13 cellular contexts compared by ENCODE assay signal in the genomic region with DNA sequence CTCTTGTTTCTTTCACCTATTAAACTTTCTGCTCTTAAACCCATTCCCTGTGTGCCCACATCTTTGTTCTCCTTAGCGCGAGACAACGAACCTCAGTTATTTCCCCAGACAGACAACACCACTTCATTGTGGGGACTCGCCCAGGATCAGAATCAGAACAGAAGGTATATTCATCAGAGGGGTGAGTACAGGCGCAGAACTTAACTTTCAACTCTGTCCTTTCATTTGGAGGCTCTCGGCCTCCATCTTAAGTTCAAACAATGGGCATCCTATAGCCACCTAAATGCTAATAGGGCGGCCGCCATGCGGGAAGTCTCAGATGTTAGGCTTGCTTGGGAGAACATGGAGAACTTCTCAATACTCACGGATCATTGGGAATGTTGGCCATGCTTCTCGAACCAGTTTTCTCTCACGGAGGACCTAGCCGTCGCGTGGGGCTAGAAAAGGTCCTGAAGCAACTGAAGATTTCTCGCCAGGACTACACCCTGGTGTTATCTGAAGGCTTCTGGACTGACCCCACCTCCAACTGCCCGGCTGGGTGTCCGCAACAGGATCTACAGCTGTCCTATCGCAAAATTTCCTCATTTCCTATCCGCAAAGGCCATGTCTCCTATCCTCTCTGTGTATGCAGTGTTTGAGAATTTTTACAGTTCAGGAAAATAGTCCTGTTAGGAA. TPM values are rescaled to one million over a fixed set of nuclear protein-coding genes. Genes with fewer than 3 reads are reported as not detected.
DNase-seq lines count a peak whose midpoint lies in the region; ATAC-seq and TF ChIP-seq lines count a peak whose summit lies in the region.
"Had no signal": no experiment of that assay in that cellular context is flagged by ENCODE, and none has a peak within 500 bp of the region (broad histone marks: within the 10 kb centered on the region; RNA-seq: fewer than 3 reads in every experiment).

No MANE protein-coding gene starts in this region.

- no peaks in the 10 kb centered on the region for H3K4me1 ChIP-seq in left ventricle myocardium inferior
- H3K4me1 ChIP-seq: Caco-2 had no signal

- DNase-seq in NCI-H510A treated with DMSO at 0.1 percent for 48 hours (lab: John Stamatoyannopoulos, UW) (peak; percentile 26), NCI-H510A (lab: John Stamatoyannopoulos, UW) (no peak), left ventricle myocardium inferior (no peak), sciatic nerve (ENCODE audit: low spot score) (no peak), glutamatergic neuron (no peak), dedifferentiated amniotic fluid mesenchymal stem cell (ENCODE audit: extremely low spot score) (no peak)

- ATAC-seq in sciatic nerve (peak; percentile 10), GM18861 (IDR thresholded peaks at IDR 0.05; ENCODE audit: unreplicated experiment) (no peak)

- H3K36me3 ChIP-seq in left ventricle myocardium inferior: no peaks in the 10 kb centered on the region
- H3K36me3 ChIP-seq: tibial artery had no signal

- H3K9me3 ChIP-seq in left ventricle myocardium inferior (replicated peaks): no peaks in the 10 kb centered on the region
- H3K9me3 ChIP-seq: tibial artery had no signal

- H3K9me3 Mint-ChIP-seq in glutamatergic neuron (ENCODE audit: unreplicated experiment): peaks cover 3% of the 10 kb centered on the region
- H3K9me3 Mint-ChIP-seq: brain had no signal

- no peaks in the 10 kb centered on the region for H3K27me3 ChIP-seq in left ventricle myocardium inferior (ENCODE audit: low read depth)
- H3K27me3 ChIP-seq: tibial artery had no signal

- H3K36me3 Mint-ChIP-seq in glutamatergic neuron (ENCODE audit: unreplicated experiment): no peaks in the 10 kb centered on the region
- H3K36me3 Mint-ChIP-seq: brain had no signal

- H3K27me3 Mint-ChIP-seq in glutamatergic neuron (ENCODE audit: unreplicated experiment): peaks cover 2% of the 10 kb centered on the region

- H3K27ac ChIP-seq in VCaP (peak overlapping the region; percentile 90), left ventricle myocardium inferior (replicated peaks) (no peak overlapping the region)
- H3K27ac ChIP-seq: tibial artery had no signal

- H3K4me3 Mint-ChIP-seq in glutamatergic neuron (ENCODE audit: unreplicated experiment): no peak overlapping the region
- H3K4me3 Mint-ChIP-seq: activated CD8-positive, alpha-beta T cell treated with anti-CD3 and anti-CD28 coated beads, Interleukin-2, amount 10 ng/mL, durations not matched to agents 7 days and 5 days; brain had no signal

- H3K4me1 Mint-ChIP-seq in glutamatergic neuron (ENCODE audit: low read depth, unreplicated experiment): no peaks in the 10 kb centered on the region

- intact Hi-C loops in left ventricle myocardium inferior (cut with micrococcal nuclease): no loop called here
- intact Hi-C loops in sciatic nerve (cut with DNase I): no loop called here

- no peak overlapping the region for H3K27ac Mint-ChIP-seq in glutamatergic neuron (ENCODE audit: unreplicated experiment)
- H3K27ac Mint-ChIP-seq: activated CD8-positive, alpha-beta T cell treated with anti-CD3 and anti-CD28 coated beads, Interleukin-2, amount 10 ng/mL, durations not matched to agents 7 days and 5 days had no signal

- H3K4me3 ChIP-seq in left ventricle myocardium inferior: peak overlapping the region; percentile 44
- H3K4me3 ChIP-seq: tibial artery had no signal

- no peak for TF ChIP-seq CTCF in VCaP (conservative IDR thresholded peaks at IDR 0.05)
- no peak for TF ChIP-seq CTCF in left ventricle myocardium inferior (IDR thresholded peaks at IDR 0.05; ENCODE audit: borderline replicate concordance)
- no peak for TF ChIP-seq CTCF in glutamatergic neuron (IDR thresholded peaks at IDR 0.05; ENCODE audit: partially characterized antibody, unreplicated experiment)

RNA-seq across cellular contexts. Expression of a gene that starts 13.4 kb away (rescaled TPM):
- total RNA-seq in left ventricle myocardium inferior: 4.5 TPM
- 4.1 TPM for total RNA-seq in sciatic nerve
- 4.7 TPM for total RNA-seq in glutamatergic neuron (ENCODE audit: unreplicated experiment)

RNA-seq across cellular contexts. Expression of a gene that starts 29.0 kb away (rescaled TPM):
- total RNA-seq in left ventricle myocardium inferior (7.7 TPM), sciatic nerve (10.7 TPM), glutamatergic neuron (ENCODE audit: unreplicated experiment) (12.6 TPM)

RNA-seq across cellular contexts. Expression of a gene that starts 30.3 kb away (rescaled TPM):
- total RNA-seq in left ventricle myocardium inferior (0.14 TPM), sciatic nerve (2.2 TPM), glutamatergic neuron (ENCODE audit: unreplicated experiment) (11.3 TPM)
- total RNA-seq: A172; activated CD8-positive, alpha-beta T cell treated with anti-CD3 and anti-CD28 coated beads, Interleukin-2, amount 10 ng/mL, durations not matched to agents 7 days and 5 days; Caco-2 had no signal

RNA-seq across cellular contexts. Expression of a gene that starts 40.9 kb away (rescaled TPM):
- not detected for total RNA-seq in left ventricle myocardium inferior
- not detected for total RNA-seq in sciatic nerve
- total RNA-seq in glutamatergic neuron (ENCODE audit: unreplicated experiment): not detected
- total RNA-seq: A172; activated CD8-positive, alpha-beta T cell treated with anti-CD3 and anti-CD28 coated beads, Interleukin-2, amount 10 ng/mL, durations not matched to agents 7 days and 5 days; Caco-2 had no signal
